In genomic region chr6:45709834-45710233, GRCh38 we compare ENCODE assay signal across 9 cellular contexts.
DNase-seq lines count a peak whose midpoint lies in the region; ATAC-seq, FAIRE-seq and TF ChIP-seq lines count a peak whose summit lies in the region.
"Had no signal": no experiment of that assay in that cellular context is flagged by ENCODE, and none has a peak within 500 bp of the region (broad histone marks: within the 10 kb centered on the region; RNA-seq: fewer than 3 reads in every experiment).

No MANE protein-coding gene starts in this region.

- peaks cover 12 to 27% (median 25%) of the 10 kb centered on the region in 3 donors for H3K4me1 Mint-ChIP-seq in CD8-positive, alpha-beta memory T cell

- TF ChIP-seq EP300 in K562 (IDR thresholded peaks at IDR 0.05; ENCODE audit: low read length) = no peak

- no peaks in the 10 kb centered on the region for H3K9me3 Mint-ChIP-seq in CD8-positive, alpha-beta memory T cell

- H3K36me3 ChIP-seq in K562 (ENCODE audit: control insufficient read depth, insufficient read depth, low read length) = no peaks in the 10 kb centered on the region
- H3K36me3 ChIP-seq in CD8-positive, alpha-beta memory T cell (ENCODE audit: insufficient read depth, low read length) = no peaks in the 10 kb centered on the region

- peak; percentile 73 for ATAC-seq in GM18873 (IDR thresholded peaks at IDR 0.05; ENCODE audit: low FRiP score, unreplicated experiment)
- peak; percentile 61 for ATAC-seq in GM21723 (IDR thresholded peaks at IDR 0.05; ENCODE audit: unreplicated experiment)
- peak; percentile 53 for ATAC-seq in HG03558 (IDR thresholded peaks at IDR 0.05; ENCODE audit: extremely low read depth, unreplicated experiment)
- no peak for ATAC-seq in K562

- H3K36me3 Mint-ChIP-seq in CD8-positive, alpha-beta memory T cell = peaks cover 0 to 1% (median 0%) of the 10 kb centered on the region in 3 donors

- H3K27me3 Mint-ChIP-seq in CD8-positive, alpha-beta memory T cell = peaks cover 0 to 8% of the 10 kb centered on the region in 2 donors

- CTCF ChIA-PET in K562 (lab: Yijun Ruan, JAX; ENCODE audit: low intra/inter-chr PET ratio) = no interaction called here
- CTCF ChIA-PET in CD8-positive, alpha-beta memory T cell (lab: Charles Lee) = interaction anchor here (1.0 kb wide), 1 partner anchor 1234 kb away, joined by 3 read pairs; no protein-coding TSS in a partner anchor

- H3K9me1 ChIP-seq in K562 (ENCODE audit: control insufficient read depth, insufficient read depth, low read length) = no peaks in the 10 kb centered on the region

- intact Hi-C loops in K562 (cut with micrococcal nuclease) = loop anchor here (5.0 kb wide), 2 partner anchors 333 to 1233 kb away; partner anchors contain the start of gene SUPT3H

- H3K4me3 Mint-ChIP-seq in CD8-positive, alpha-beta memory T cell = no peak overlapping the region

- TF ChIP-seq RAD21 in K562 (CRISPR knock-in tag; conservative IDR thresholded peaks at IDR 0.05 in 1 of 2, IDR thresholded peaks at IDR 0.05 in 1 of 2) = no peak

- no peaks in the 10 kb centered on the region for H3K9me3 ChIP-seq in K562 (replicated peaks; ENCODE audit: control insufficient read depth, insufficient read depth, low read depth, low read length)
- no peaks in the 10 kb centered on the region for H3K9me3 ChIP-seq in CD8-positive, alpha-beta memory T cell (ENCODE audit: low read length)

- H3K27ac Mint-ChIP-seq in CD8-positive, alpha-beta memory T cell = peak overlapping the region in 1 of 8 donors; percentile 1

- H3K4me2 ChIP-seq in K562 (ENCODE audit: insufficient read depth, low read length) = no peak overlapping the region

- TF ChIP-seq CTCF in K562 (IDR thresholded peaks at IDR 0.05 in 2 of 3, conservative IDR thresholded peaks at IDR 0.05 in 1 of 3; ENCODE audit: insufficient read depth in 2 of 3, low read depth in 1 of 3, low read length in 3 of 3) = no peak

- POLR2A ChIA-PET in K562 (lab: Yijun Ruan, JAX) = no interaction called here
- POLR2A ChIA-PET in CD8-positive, alpha-beta memory T cell (lab: Charles Lee) = no interaction called here

- 0 out of 2 replicates have a peak, but pooled peaks cover 5% of the 10 kb centered on the region for H4K20me1 ChIP-seq in K562 (replicated peaks; ENCODE audit: control insufficient read depth, insufficient read depth, low read length)

- TF ChIP-seq POLR2A in K562 (conservative IDR thresholded peaks at IDR 0.05) = no peak

- no peak overlapping the region for H3K4me3 ChIP-seq in K562
- H3K4me3 ChIP-seq in CD8-positive, alpha-beta memory T cell (ENCODE audit: low read length) = no peak overlapping the region

- no peak overlapping the region for H3K27ac ChIP-seq in K562 (ENCODE audit: extremely low read depth, low read depth, low read length)
- H3K27ac ChIP-seq in caudate nucleus (ENCODE audit: low read depth, low read length) = no peak overlapping the region
- H3K27ac ChIP-seq in CD8-positive, alpha-beta memory T cell (ENCODE audit: low read depth, low read length) = no peak overlapping the region

- no peak overlapping the region for H2AFZ ChIP-seq in K562 (ENCODE audit: low read depth, low read length)

- H3K27me3 ChIP-seq in K562 (ENCODE audit: control insufficient read depth in 2 of 2, insufficient read depth in 2 of 2, low read length in 2 of 2) = peaks cover 21 to 52% of the 10 kb centered on the region in 2 experiments
- no peaks in the 10 kb centered on the region for H3K27me3 ChIP-seq in CD8-positive, alpha-beta memory T cell (ENCODE audit: insufficient read depth, low read length, poor library complexity, severe bottlenecking)

- BruUV-seq in K562 (replicated peaks; lab: Mats Ljungman, UMichigan) = no TSS peak

- DNase-seq in K562 (ENCODE audit: extremely low read depth in 1 of 4, low spot score in 3 of 4) (no peak), urothelium cell line (ENCODE audit: low spot score) (no peak), caudate nucleus (lab: John Stamatoyannopoulos, UW) (no peak), NCI-H510A (lab: John Stamatoyannopoulos, UW) (no peak)
- DNase-seq in CD8-positive, alpha-beta memory T cell = no peak
- DNase-seq: NCI-H446 had no signal

- no peaks in the 10 kb centered on the region for H3K79me2 ChIP-seq in K562 (ENCODE audit: control insufficient read depth, insufficient read depth, low read length)

- in situ Hi-C loops in K562 (cut with MboI) = loop anchor here (10.0 kb wide), 1 partner anchor 1055 kb away; no protein-coding TSS in a partner anchor

- H3K4me1 ChIP-seq in K562 (replicated peaks in 1 of 2; ENCODE audit: control insufficient read depth in 2 of 2, insufficient read depth in 2 of 2, low read length in 2 of 2) = no peaks in the 10 kb centered on the region; a peak in 1 of 5 replicates
- H3K4me1 ChIP-seq in CD8-positive, alpha-beta memory T cell (ENCODE audit: insufficient read depth, low read length) = peaks cover 11% of the 10 kb centered on the region

- no peak overlapping the region for H3K9ac ChIP-seq in K562 (ENCODE audit: insufficient read depth in 1 of 2, low read depth in 2 of 2, low read length in 2 of 2)

- 1% methylated on average over 7 of the region's 7 CpGs for WGBS in K562 (ENCODE audit: insufficient coverage, low coverage, missing lambda C conversion rate)

- FAIRE-seq in K562 (lab: Jason Lieb, UNC) = no peak
- no peak for FAIRE-seq in urothelium cell line (lab: Jason Lieb, UNC)

TF ChIP-seq in K562, 482 proteins besides CTCF, POLR2A, EP300 and RAD21:
- TF ChIP-seq MEIS2 (IDR thresholded peaks at IDR 0.05; ENCODE audit: partially characterized antibody) = peak; percentile 5
- TF ChIP-seq CREM (IDR thresholded peaks at IDR 0.05; ENCODE audit: low read depth) = peak; percentile 46
- TF ChIP-seq WHSC1 (IDR thresholded peaks at IDR 0.05; ENCODE audit: low read length) = no peak
